ENCODE assay signal across 7 cellular contexts in the genomic region with DNA sequence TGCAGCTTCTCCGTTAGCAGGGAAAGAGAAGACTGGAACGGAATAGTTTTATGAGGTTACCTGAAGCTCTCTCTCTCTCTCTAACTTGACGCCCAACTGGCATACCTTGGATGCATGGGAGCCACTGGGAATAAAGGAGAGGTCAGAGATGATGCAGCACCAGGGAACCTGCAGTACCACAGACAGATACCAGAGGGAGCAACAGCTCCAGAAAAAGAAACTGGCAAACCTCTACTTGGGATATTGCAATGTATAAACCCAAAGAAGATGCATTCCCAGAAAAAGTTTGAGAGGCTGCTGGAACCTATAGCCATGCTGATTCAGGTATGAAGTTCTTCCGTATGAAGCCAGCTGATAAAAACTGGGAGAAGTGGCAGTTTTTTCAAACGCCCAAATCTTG.
DNase-seq lines count a peak whose midpoint lies in the region; ATAC-seq, FAIRE-seq and TF ChIP-seq lines count a peak whose summit lies in the region.
"Not testable (repeated sequence)": the region's sequence is repeated elsewhere in the genome, so short reads cannot be mapped to it uniquely, and the experiment has no call there.

No MANE protein-coding gene starts in this region.

- not testable (repeated sequence) for H3K4me2 ChIP-seq in GM23338; Loucy (ENCODE audit: low read depth, low read length, poor library complexity, severe bottlenecking)

- H3K36me3 Mint-ChIP-seq in Caco-2 (ENCODE audit: insufficient read depth, unreplicated experiment); GM23338 (ENCODE audit: low read depth): not testable (repeated sequence)

- FAIRE-seq in bronchial epithelial cell (lab: Jason Lieb, UNC), result not testable (repeated sequence)

- intact Hi-C loops in Caco-2 (cut with micrococcal nuclease; ENCODE audit: unreplicated experiment); lower lobe of right lung (cut with DNase I): not testable (repeated sequence)

- not testable (repeated sequence) for H3K27me3 Mint-ChIP-seq in Caco-2 (ENCODE audit: insufficient read depth, unreplicated experiment); GM23338 (ENCODE audit: insufficient read depth, low read depth, poor library complexity)

- H4K20me1 ChIP-seq in GM23338 (replicated peaks; ENCODE audit: insufficient read depth); Loucy (ENCODE audit: insufficient read depth, low read length, poor library complexity, severe bottlenecking): not testable (repeated sequence)

- not testable (repeated sequence) for ATAC-seq in GM23338, lower lobe of right lung

- DNase-seq in Caco-2 (peak in 1 of 2 experiments; percentile 20), GM23338 (ENCODE audit: low spot score) (peak; percentile 1), SK-MEL-5 (ENCODE audit: low read depth, low spot score) (peak; percentile 10)
- not testable (repeated sequence) for DNase-seq in bronchial epithelial cell (ENCODE audit: low read depth); foreskin fibroblast; lower lobe of right lung

- not testable (repeated sequence) for H3K4me3 Mint-ChIP-seq in Caco-2 (ENCODE audit: unreplicated experiment); GM23338

- in situ Hi-C loops in SK-MEL-5 (cut with HindIII; ENCODE audit: low pct_unique_long_range_greater_than_20kb, low sequenced_read_pairs), result not testable (repeated sequence)

- H3K4me1 ChIP-seq in Caco-2; GM23338 (ENCODE audit: insufficient read depth); Loucy (ENCODE audit: insufficient read depth, low read length, poor library complexity, severe bottlenecking); lower lobe of right lung: not testable (repeated sequence)

- not testable (repeated sequence) for H3K9me2 ChIP-seq in GM23338 (ENCODE audit: insufficient read depth); Loucy (replicated peaks; ENCODE audit: low read depth, low read length)

- not testable (repeated sequence) for H3F3A ChIP-seq in GM23338 (replicated peaks; ENCODE audit: low read depth); Loucy (ENCODE audit: low read depth)

- not testable (repeated sequence) for H3K9me3 Mint-ChIP-seq in Caco-2 (ENCODE audit: unreplicated experiment)
- H3K9me3 Mint-ChIP-seq in GM23338, result peaks cover 69% of the 10 kb centered on the region

- POLR2A ChIA-PET in Caco-2 (lab: Charles Lee), result not testable (repeated sequence)

- not testable (repeated sequence) for H3K9me3 ChIP-seq in Caco-2; Loucy (ENCODE audit: insufficient read depth, low read depth, low read length); lower lobe of right lung

- CTCF ChIA-PET in Caco-2 (lab: Charles Lee), result not testable (repeated sequence)

- H3K4me3 ChIP-seq in Caco-2 (ENCODE audit: low read depth, low read length); GM23338; Loucy (ENCODE audit: low read length, poor library complexity, severe bottlenecking); bronchial epithelial cell (ENCODE audit: low read depth, low read length); foreskin fibroblast (ENCODE audit: low read depth in 1 of 2, low read length in 2 of 2); lower lobe of right lung: not testable (repeated sequence)

- not testable (repeated sequence) for H3K79me2 ChIP-seq in GM23338 (replicated peaks; ENCODE audit: insufficient read depth); Loucy (ENCODE audit: insufficient read depth, low read length)

- H3K27ac Mint-ChIP-seq in Caco-2 (ENCODE audit: unreplicated experiment); GM23338: not testable (repeated sequence)

- BruUV-seq in Caco-2 (replicated peaks; lab: Mats Ljungman, UMichigan), result not testable (repeated sequence)

- H3K36me3 ChIP-seq in Caco-2 (ENCODE audit: control insufficient read depth, insufficient read depth, low read length); GM23338 (ENCODE audit: insufficient read depth); Loucy (ENCODE audit: insufficient read depth, low read length); bronchial epithelial cell (ENCODE audit: control insufficient read depth, insufficient read depth, low read length); lower lobe of right lung: not testable (repeated sequence)

- peak; percentile 45 to 68 for TF ChIP-seq CTCF in Caco-2 (IDR thresholded peaks at IDR 0.05; ENCODE audit: insufficient read depth in 1 of 2, low read depth in 1 of 2, low read length in 1 of 2, severe bottlenecking in 1 of 2, unreplicated experiment in 1 of 2)
- peak in 1 of 2 experiments; percentile 35; a peak in 2 of 4 replicates for TF ChIP-seq CTCF in GM23338 (conservative IDR thresholded peaks at IDR 0.05; ENCODE audit: low read depth in 2 of 2)
- peak; percentile 35 for TF ChIP-seq CTCF in Loucy (conservative IDR thresholded peaks at IDR 0.05; ENCODE audit: low read length)
- TF ChIP-seq CTCF in bronchial epithelial cell (IDR thresholded peaks at IDR 0.05; ENCODE audit: insufficient read depth, low read length, severe bottlenecking), result peak; percentile 12
- peak; percentile 21 for TF ChIP-seq CTCF in foreskin fibroblast (IDR thresholded peaks at IDR 0.05; ENCODE audit: low read depth, low read length)
- peak; percentile 31 for TF ChIP-seq CTCF in lower lobe of right lung (IDR thresholded peaks at IDR 0.05)

- H3K27me3 ChIP-seq in Caco-2 (replicated peaks; ENCODE audit: control insufficient read depth, insufficient read depth, low read length); GM23338 (ENCODE audit: insufficient read depth); Loucy (ENCODE audit: insufficient read depth, low read length, poor library complexity, severe bottlenecking); bronchial epithelial cell (ENCODE audit: control insufficient read depth, insufficient read depth, low read length); lower lobe of right lung (ENCODE audit: low read depth): not testable (repeated sequence)

- not testable (repeated sequence) for H3K9ac ChIP-seq in Loucy (ENCODE audit: low read depth, low read length, poor library complexity, severe bottlenecking)

- not testable (repeated sequence) for H3K27ac ChIP-seq in GM23338 (ENCODE audit: low read depth); lower lobe of right lung

- not testable (repeated sequence) for H3K4me1 Mint-ChIP-seq in Caco-2 (ENCODE audit: low read depth, unreplicated experiment); GM23338

- H2AFZ ChIP-seq in GM23338; Loucy (ENCODE audit: low read length): not testable (repeated sequence)
